13 cellular contexts compared by ENCODE assay signal in the genomic region with DNA sequence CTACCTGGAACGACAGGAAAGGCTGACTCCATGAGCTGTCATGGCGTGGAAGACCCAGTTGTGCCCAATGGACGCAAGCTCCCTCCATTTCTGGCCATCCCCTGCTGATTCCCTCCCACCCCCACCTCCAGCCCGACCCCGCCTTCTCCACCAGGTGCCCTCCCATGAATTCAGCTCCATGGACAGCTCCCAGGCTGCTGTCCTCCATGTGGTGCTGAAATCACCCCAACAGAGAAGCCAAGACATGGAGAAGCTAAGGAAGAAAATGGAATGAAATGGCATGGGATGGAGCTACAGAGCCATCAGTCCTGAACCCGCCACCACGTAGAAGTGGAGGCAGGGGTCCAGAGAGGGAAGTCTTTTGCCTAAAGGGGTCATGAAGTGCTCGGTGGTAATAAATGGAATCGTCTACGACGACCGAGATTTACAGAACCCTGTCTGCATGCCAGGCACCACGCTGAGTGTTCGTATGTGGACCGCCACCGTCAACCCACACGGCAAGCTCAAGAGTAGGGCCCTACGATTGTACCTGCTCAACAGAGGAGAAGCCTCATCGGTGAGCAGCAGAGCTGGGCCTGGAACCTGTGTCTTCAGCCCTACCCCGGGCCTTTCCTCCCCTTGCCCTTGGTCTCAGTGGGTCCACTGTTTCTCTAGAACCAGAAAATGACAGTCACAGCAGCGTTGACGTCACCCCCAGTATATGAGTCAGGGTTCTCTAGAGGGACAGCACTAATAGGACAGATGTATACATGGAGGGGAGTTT. TPM values are rescaled to one million over a fixed set of nuclear protein-coding genes. Genes with fewer than 3 reads are reported as not detected.
A peak's percentile ranks its signal among the peaks of the same experiment; 100 is the strongest.
DNase-seq lines count a peak whose midpoint lies in the region; ATAC-seq, FAIRE-seq and TF ChIP-seq lines count a peak whose summit lies in the region.
"Had no signal": no experiment of that assay in that cellular context is flagged by ENCODE, and none has a peak within 500 bp of the region (broad histone marks: within the 10 kb centered on the region; RNA-seq: fewer than 3 reads in every experiment).

No MANE protein-coding gene starts in this region.

- H3K23ac ChIP-seq in mesenchymal stem cell (ENCODE audit: low read length in 2 of 2): no peak overlapping the region

- H4K20me1 ChIP-seq in GM23248 (ENCODE audit: insufficient read depth) (no peaks in the 10 kb centered on the region), K562 (replicated peaks; ENCODE audit: control insufficient read depth, insufficient read depth, low read length) (peaks cover 3% of the 10 kb centered on the region; the same call in 1 of the 2 replicates)

- intact Hi-C loops in K562 (cut with micrococcal nuclease) (loop anchor here (5.0 kb wide), 1 partner anchor 34 kb away; no protein-coding TSS in a partner anchor), gastrocnemius medialis (cut with DNase I; ENCODE audit: low total_unique reads) (no loop called here)

- H3K14ac ChIP-seq in mesenchymal stem cell (ENCODE audit: low read length in 2 of 2): no peak overlapping the region

- no peak overlapping the region for H3K4ac ChIP-seq in mesenchymal stem cell (ENCODE audit: low read depth in 1 of 2, low read length in 2 of 2)

- WGBS in GM23248 (ENCODE audit: low coverage in 1 of 2, low lambda C conversion rate in 2 of 2, missing lambda C conversion rate in 2 of 2), 2 experiments: 62 to 64% methylated on average over 22 of the region's 22 CpGs
- WGBS in K562 (ENCODE audit: insufficient coverage, low coverage, missing lambda C conversion rate): 37% methylated on average over 22 of the region's 22 CpGs
- WGBS in mesenchymal stem cell: 73% methylated on average over 20 of the region's 22 CpGs

- no peak overlapping the region for H2BK120ac ChIP-seq in mesenchymal stem cell (ENCODE audit: low read depth, low read length)

- H3F3A ChIP-seq in GM23248 (ENCODE audit: insufficient read depth): no peaks in the 10 kb centered on the region

- TF ChIP-seq EP300 in K562 (IDR thresholded peaks at IDR 0.05; ENCODE audit: low read length): no peak

- no peaks in the 10 kb centered on the region for H3K36me3 ChIP-seq in GM23248 (ENCODE audit: low read depth)
- H3K36me3 ChIP-seq in K562 (ENCODE audit: control insufficient read depth, insufficient read depth, low read length): no peaks in the 10 kb centered on the region
- H3K36me3 ChIP-seq in mesenchymal stem cell (ENCODE audit: control insufficient read depth in 1 of 2, insufficient read depth in 2 of 2, low read depth in 1 of 2, low read length in 2 of 2): no peaks in the 10 kb centered on the region
- H3K36me3 ChIP-seq in gastrocnemius medialis: no peaks in the 10 kb centered on the region

- no peak overlapping the region for H4K8ac ChIP-seq in mesenchymal stem cell (ENCODE audit: low read length)

- no peak overlapping the region for H3K27ac ChIP-seq in GM23248
- H3K27ac ChIP-seq in K562 (ENCODE audit: extremely low read depth, low read depth, low read length): no peak overlapping the region
- no peak overlapping the region for H3K27ac ChIP-seq in mesenchymal stem cell (ENCODE audit: low read length, poor library complexity, severe bottlenecking)
- no peak overlapping the region for H3K27ac ChIP-seq in gastrocnemius medialis

- CTCF ChIA-PET in K562 (lab: Yijun Ruan, JAX; ENCODE audit: low intra/inter-chr PET ratio): interaction anchor here (0.7 to 2.8 kb wide), 2 partner anchors 30 to 118 kb away, joined by 3 to 28 read pairs; no protein-coding TSS in a partner anchor

- H3K18ac ChIP-seq in mesenchymal stem cell (ENCODE audit: low read depth in 1 of 2, low read length in 2 of 2): no peak overlapping the region

- H3K9ac ChIP-seq in GM23248 (no peak overlapping the region), K562 (ENCODE audit: insufficient read depth in 1 of 2, low read depth in 2 of 2, low read length in 2 of 2) (no peak overlapping the region), mesenchymal stem cell (ENCODE audit: low read length) (no peak overlapping the region)

- H2BK15ac ChIP-seq in mesenchymal stem cell (ENCODE audit: low read depth, poor library complexity, severe bottlenecking): no peak overlapping the region

- H3K9me2 ChIP-seq in GM23248 (ENCODE audit: insufficient read depth): no peaks in the 10 kb centered on the region

- no peak for TF ChIP-seq RAD21 in K562 (CRISPR knock-in tag; conservative IDR thresholded peaks at IDR 0.05 in 1 of 2, IDR thresholded peaks at IDR 0.05 in 1 of 2)

- H3K79me2 ChIP-seq in GM23248 (ENCODE audit: insufficient read depth): no peaks in the 10 kb centered on the region
- no peaks in the 10 kb centered on the region for H3K79me2 ChIP-seq in K562 (ENCODE audit: control insufficient read depth, insufficient read depth, low read length)

- POLR2A ChIA-PET in K562 (lab: Yijun Ruan, JAX): interaction anchor here (0.7 to 2.1 kb wide), 3 partner anchors 9 to 610 kb away, joined by 3 to 12 read pairs (median 5); a partner anchor contains a TSS

- no peak overlapping the region for H4K91ac ChIP-seq in mesenchymal stem cell (ENCODE audit: low read length)

- TF ChIP-seq CTCF in K562 (IDR thresholded peaks at IDR 0.05 in 2 of 3, conservative IDR thresholded peaks at IDR 0.05 in 1 of 3; ENCODE audit: insufficient read depth in 2 of 3, low read depth in 1 of 3, low read length in 3 of 3) (0 out of 6 replicates have a peak, but pooled peaks of 1 of the 3 experiments have one; percentile 0), gastrocnemius medialis (IDR thresholded peaks at IDR 0.05 in 4 of 5, conservative IDR thresholded peaks at IDR 0.05 in 1 of 5) (no peak)

- no TSS peak for BruUV-seq in K562 (replicated peaks; lab: Mats Ljungman, UMichigan)

- peaks cover 4% of the 10 kb centered on the region for H3K9me1 ChIP-seq in K562 (ENCODE audit: control insufficient read depth, insufficient read depth, low read length)

- no peak overlapping the region for H2AK5ac ChIP-seq in mesenchymal stem cell (ENCODE audit: low read length, severe bottlenecking)

- H3K4me2 ChIP-seq in GM23248 (ENCODE audit: unreplicated experiment): no peak overlapping the region
- H3K4me2 ChIP-seq in K562 (ENCODE audit: insufficient read depth, low read length): no peak overlapping the region; the same call in 1 of the 2 replicates
- H3K4me2 ChIP-seq in mesenchymal stem cell (ENCODE audit: low read length, poor library complexity, severe bottlenecking): no peak overlapping the region

- H2AFZ ChIP-seq in GM23248 (no peak overlapping the region), K562 (ENCODE audit: low read depth, low read length) (no peak overlapping the region), mesenchymal stem cell (ENCODE audit: low read depth, low read length) (no peak overlapping the region)

- H3K79me1 ChIP-seq in mesenchymal stem cell (replicated peaks; ENCODE audit: low read length, poor library complexity, severe bottlenecking): no peaks in the 10 kb centered on the region

- peak; percentile 15 for FAIRE-seq in K562 (lab: Jason Lieb, UNC)
- FAIRE-seq: endothelial cell of umbilical vein, islet of Langerhans had no signal

- no peak overlapping the region for H2BK12ac ChIP-seq in mesenchymal stem cell (ENCODE audit: low read length in 2 of 2)

- no peak for TF ChIP-seq POLR2A in K562 (conservative IDR thresholded peaks at IDR 0.05)
- TF ChIP-seq POLR2A in gastrocnemius medialis (IDR thresholded peaks at IDR 0.05): no peak

- DNase-seq in GM23248 (peak; percentile 48), NCI-H226 (peak; percentile 61), K562 (ENCODE audit: extremely low read depth in 1 of 4, low spot score in 3 of 4) (peak in 3 of 4 experiments; percentile 59 to 77 (median 64)), mesenchymal stem cell (peak; percentile 43), middle frontal gyrus (ENCODE audit: extremely low spot score, low spot score) (no peak), NCI-H524 (lab: John Stamatoyannopoulos, UW) (no peak), gastrocnemius medialis (no peak)
- DNase-seq: activated CD8-positive, alpha-beta memory T cell treated with anti-CD3 and anti-CD28 coated beads, Interleukin-2, amount 50 U/mL, for 48 hours; aorta; NCI-H1436; T-helper 9 cell had no signal

- H3K27me3 ChIP-seq in GM23248 (replicated peaks; ENCODE audit: insufficient read depth): peaks cover 7% of the 10 kb centered on the region
- peaks cover 6 to 17% of the 10 kb centered on the region in 2 experiments; a peak in 2 of 5 replicates for H3K27me3 ChIP-seq in K562 (ENCODE audit: control insufficient read depth in 2 of 2, insufficient read depth in 2 of 2, low read length in 2 of 2)
- H3K27me3 ChIP-seq in mesenchymal stem cell (ENCODE audit: control insufficient read depth in 1 of 2, insufficient read depth in 1 of 2, low read length in 2 of 2): peaks cover 13 to 45% of the 10 kb centered on the region in 2 experiments
- H3K27me3 ChIP-seq in gastrocnemius medialis: peaks cover 2 to 18% (median 6%) of the 10 kb centered on the region in 3 donors

- H2BK5ac ChIP-seq in mesenchymal stem cell (ENCODE audit: low read depth, low read length, poor library complexity, severe bottlenecking): no peak overlapping the region

- H3K4me1 ChIP-seq in GM23248 (ENCODE audit: insufficient read depth) (no peaks in the 10 kb centered on the region), K562 (replicated peaks in 1 of 2; ENCODE audit: control insufficient read depth in 2 of 2, insufficient read depth in 2 of 2, low read length in 2 of 2) (peaks cover 8 to 36% of the 10 kb centered on the region in 2 experiments; a peak in 4 of 5 replicates), mesenchymal stem cell (ENCODE audit: control insufficient read depth, insufficient read depth, low read depth, low read length) (peaks cover 2% of the 10 kb centered on the region), gastrocnemius medialis (peaks cover 6 to 8% of the 10 kb centered on the region in 2 donors)

- no peaks in the 10 kb centered on the region for H3K9me3 ChIP-seq in GM23248 (ENCODE audit: low read depth)
- peaks cover 8% of the 10 kb centered on the region for H3K9me3 ChIP-seq in K562 (replicated peaks; ENCODE audit: control insufficient read depth, insufficient read depth, low read depth, low read length)
- no peaks in the 10 kb centered on the region for H3K9me3 ChIP-seq in mesenchymal stem cell (ENCODE audit: control insufficient read depth, low read length)
- H3K9me3 ChIP-seq in gastrocnemius medialis: no peaks in the 10 kb centered on the region

- in situ Hi-C loops in GM23248 (cut with MboI): no loop called here
- in situ Hi-C loops in K562 (cut with MboI): no loop called here
- in situ Hi-C loops in gastrocnemius medialis (cut with MboI; ENCODE audit: low sequenced_read_pairs in 4 of 4): loop anchor here in 2 of 4 donors (25.0 kb wide), 2 partner anchors 124 to 799 kb away; a partner anchor contains a TSS

- ATAC-seq in K562: peak; percentile 72
- no peak for ATAC-seq in gastrocnemius medialis

- no peak overlapping the region for H3K4me3 ChIP-seq in GM23248
- no peak overlapping the region for H3K4me3 ChIP-seq in K562
- no peak overlapping the region for H3K4me3 ChIP-seq in mesenchymal stem cell (ENCODE audit: insufficient read depth in 1 of 2, low read depth in 1 of 2, low read length in 2 of 2)
- H3K4me3 ChIP-seq in gastrocnemius medialis: no peak overlapping the region

RNA-seq across cellular contexts. Expression of a gene that starts 9.3 kb away (rescaled TPM):
- total RNA-seq in GM23248 (2014; rRNA removed; shearing (Covaris generic)): 8.9 and 9.7 TPM in 2 replicates
- polyA plus RNA-seq in GM23248 (2016; fragmentation: Nextera tagmentation; extraction: Ambion mirVana) (23.1 and 24.9 TPM in 2 replicates), K562 (2011; rRNA removed) (12.5 and 15.8 TPM in 2 replicates), K562 (2014; fragmentation: Illumina TruSeq; extraction: Trizol) (60.7 and 65.3 TPM in 2 replicates), K562 (2014; fragmentation: Nextera tagmentation; extraction: Ambion mirVana) (1 to 10 TPM; 1.7 to 2.0 TPM), K562 (2014; rRNA removed) (37.1 and 49.2 TPM in 2 replicates)
- total RNA-seq in K562 (2011; cell fraction: chromatin; rRNA removed; ENCODE audit: low replicate concordance): 74.4 and 112 TPM in 2 replicates
- total RNA-seq in K562 (2011; cell fraction: nucleolus; rRNA removed): 51.3 and 61.4 TPM in 2 replicates
- total RNA-seq in K562 (2011; cell fraction: nucleoplasm; rRNA removed): 61.1 and 63.4 TPM in 2 replicates
- total RNA-seq in K562 (2014; rRNA removed) (26.9 and 35.1 TPM in 2 replicates), K562 (2014; rRNA removed; fragmentation: Illumina TruSeq; extraction: Trizol) (16.0 and 16.3 TPM in 2 replicates), K562 (2015; rRNA removed; fragmentation: Illumina TruSeq; extraction: Trizol) (31.1 and 33.9 TPM in 2 replicates), K562 (2021) (81.3 and 88.7 TPM in 2 replicates), gastrocnemius medialis (10 to 100 TPM; 10.9 to 20.5 (median 18.4) TPM)
- 10.1 and 15.8 TPM in 2 replicates for polyA plus RNA-seq in K562 (2011; cell fraction: cytosol; rRNA removed)
- polyA plus RNA-seq in K562 (2011; cell fraction: nucleus; rRNA removed): 43.3 and 65.6 TPM in 2 replicates
- polyA plus RNA-seq in K562 (2012): 57.6 and 59.2 TPM in 2 replicates
- polyA minus RNA-seq in K562 (2011; rRNA and poly(A)+ RNA removed): 7.9 and 9.1 TPM in 2 replicates
- 23.7 and 30.6 TPM in 2 replicates for polyA minus RNA-seq in K562 (2011; cell fraction: cytosol; rRNA and poly(A)+ RNA removed)
- 17.5 and 19.1 TPM in 2 replicates for polyA minus RNA-seq in K562 (2011; cell fraction: nucleus; rRNA and poly(A)+ RNA removed)
- polyA plus RNA-seq in mesenchymal stem cell (2013, experiment 1 of 2): 20.8 TPM
- polyA plus RNA-seq in mesenchymal stem cell (2013, experiment 2 of 2): 19.8 TPM

Comparison
In these comparisons a context has a peak if more than half of its experiments do, and no peak if none do; other contexts are left out.
1. DNase-seq: peak in GM23248 (single experiment), NCI-H226 (single experiment), K562 (3 of 4) and mesenchymal stem cell (single experiment); none in middle frontal gyrus (single experiment), NCI-H524 (0 of 2) and gastrocnemius medialis (0 of 2).